Comparison of ENCODE assay signal across 9 cellular contexts in genomic region chr1:16647179-16648176, GRCh38. TPM values are rescaled to one million over a fixed set of nuclear protein-coding genes. Genes with fewer than 3 reads are reported as not detected.
DNase-seq lines count a peak whose midpoint lies in the region; TF ChIP-seq lines count a peak whose summit lies in the region.
"Not testable (repeated sequence)": the region's sequence is repeated elsewhere in the genome, so short reads cannot be mapped to it uniquely, and the experiment has no call there.
"Had no signal": no experiment of that assay in that cellular context is flagged by ENCODE, and none has a peak within 500 bp of the region (broad histone marks: within the 10 kb centered on the region; RNA-seq: fewer than 3 reads in every experiment).

No MANE protein-coding gene starts in this region.

- H3K4me3 ChIP-seq in HUES48 (ENCODE audit: low read depth, low read length) = peak overlapping the region; percentile 55
- H3K4me3 ChIP-seq in ectodermal cell (ENCODE audit: insufficient read depth, low read depth, low read length) = peak overlapping the region; percentile 13
- H3K4me3 ChIP-seq in hepatocyte = not testable (repeated sequence)
- H3K4me3 ChIP-seq in sigmoid colon = peak overlapping the region in 1 of 4 donors; percentile 22
- H3K4me3 ChIP-seq in transverse colon = peak overlapping the region in 1 of 4 donors; percentile 16

- not testable (repeated sequence) for H3K9me3 Mint-ChIP-seq in mesothelial cell of epicardium

- peaks cover 19% of the 10 kb centered on the region for H3K79me2 ChIP-seq in hepatocyte

- H3K36me3 ChIP-seq in HUES48 (ENCODE audit: control insufficient read depth, insufficient read depth, low read length); ectodermal cell (ENCODE audit: control insufficient read depth, insufficient read depth, low read length); hepatocyte (replicated peaks; ENCODE audit: insufficient read depth, low read depth); sigmoid colon; transverse colon: not testable (repeated sequence)

- intact Hi-C loops in sigmoid colon (cut with DNase I); transverse colon (cut with DNase I; ENCODE audit: low total_unique reads): not testable (repeated sequence)

- TF ChIP-seq POLR2A in sigmoid colon (IDR thresholded peaks at IDR 0.05); transverse colon (IDR thresholded peaks at IDR 0.05): not testable (repeated sequence)

- not testable (repeated sequence) for H3K27me3 Mint-ChIP-seq in mesothelial cell of epicardium (ENCODE audit: low read depth)

- H3K27ac ChIP-seq in HUES48 (ENCODE audit: low read depth, low read length); ectodermal cell (ENCODE audit: insufficient read depth, low read depth, low read length, poor library complexity, severe bottlenecking); hepatocyte; sigmoid colon; transverse colon: not testable (repeated sequence)

- not testable (repeated sequence) for H3K9ac ChIP-seq in HUES48 (ENCODE audit: low read depth, low read length)

- H3K4me1 Mint-ChIP-seq in mesothelial cell of epicardium = not testable (repeated sequence)

- H3K27me3 ChIP-seq in HUES48 (ENCODE audit: control insufficient read depth, insufficient read depth, low read length) = peaks cover 33% of the 10 kb centered on the region
- H3K27me3 ChIP-seq in ectodermal cell (ENCODE audit: control insufficient read depth, insufficient read depth, low read length, poor library complexity, severe bottlenecking) = peaks cover 37% of the 10 kb centered on the region
- not testable (repeated sequence) for H3K27me3 ChIP-seq in hepatocyte, transverse colon
- H3K27me3 ChIP-seq in sigmoid colon = peaks cover 0 to 12% (median 0%) of the 10 kb centered on the region in 3 donors

- H3K9me2 ChIP-seq in hepatocyte (replicated peaks; ENCODE audit: insufficient read depth) = not testable (repeated sequence)

- H2AFZ ChIP-seq in hepatocyte = peak overlapping the region; percentile 55

- H4K20me1 ChIP-seq in hepatocyte (ENCODE audit: insufficient read depth, poor library complexity, severe bottlenecking) = not testable (repeated sequence)

- H3K4me3 Mint-ChIP-seq in mesothelial cell of epicardium = peak overlapping the region; percentile 59

- peak; percentile 25 to 32 for DNase-seq in activated CD4-positive, alpha-beta T cell treated with anti-CD3 and anti-CD28 coated beads, Interleukin-2, amount 50 U/mL, for 48 hours
- DNase-seq in activated gamma-delta T cell treated with Interleukin-2 at 50 U/mL for 16 hours (peak; percentile 27), mesothelial cell of epicardium (ENCODE audit: low spot score in 2 of 2, unreplicated experiment in 2 of 2) (peak; percentile 40 to 56), sigmoid colon (peak; percentile 76), transverse colon (peak; percentile 27)
- DNase-seq in hepatocyte (ENCODE audit: low spot score) = not testable (repeated sequence)

- not testable (repeated sequence) for H3K4me1 ChIP-seq in HUES48 (ENCODE audit: control insufficient read depth, insufficient read depth, low read length); ectodermal cell (ENCODE audit: control insufficient read depth, insufficient read depth, low read length)
- H3K4me1 ChIP-seq in hepatocyte (ENCODE audit: insufficient read depth) (peaks cover 20% of the 10 kb centered on the region), sigmoid colon (peaks cover 0 to 29% (median 23%) of the 10 kb centered on the region in 4 donors), transverse colon (peaks cover 21 to 25% (median 22%) of the 10 kb centered on the region in 4 donors)

- TF ChIP-seq EP300 in sigmoid colon (IDR thresholded peaks at IDR 0.05); transverse colon (IDR thresholded peaks at IDR 0.05; ENCODE audit: low read depth): not testable (repeated sequence)

- not testable (repeated sequence) for TF ChIP-seq CTCF in hepatocyte (IDR thresholded peaks at IDR 0.05; ENCODE audit: poor library complexity); mesothelial cell of epicardium (IDR thresholded peaks at IDR 0.05; ENCODE audit: unreplicated experiment); sigmoid colon (IDR thresholded peaks at IDR 0.05); transverse colon (IDR thresholded peaks at IDR 0.05)

- H3K4me2 ChIP-seq in hepatocyte = peak overlapping the region; percentile 79

- H3K9me3 ChIP-seq in HUES48 (ENCODE audit: control insufficient read depth, insufficient read depth, low read length); ectodermal cell (ENCODE audit: control insufficient read depth, low read length); hepatocyte (ENCODE audit: low read depth); sigmoid colon; transverse colon: not testable (repeated sequence)

- not testable (repeated sequence) for H3K36me3 Mint-ChIP-seq in mesothelial cell of epicardium

- in situ Hi-C loops in transverse colon (cut with MboI; ENCODE audit: low pct_ligation_motif_present in 1 of 4, low pct_unique_long_range_greater_than_20kb in 1 of 4, low sequenced_read_pairs in 3 of 4) = not testable (repeated sequence)

- 15% methylated on average over 48 to 53 of the region's 84 CpGs for WGBS in ectodermal cell, 2 experiments
- 15% methylated on average over 58 of the region's 84 CpGs for WGBS in hepatocyte (ENCODE audit: low lambda C conversion rate, missing lambda C conversion rate)
- 8 to 20% methylated on average over 59 of the region's 84 CpGs for WGBS in sigmoid colon, 2 donors
- 22% methylated on average over 44 of the region's 84 CpGs; no CpG with 5 or more reads in 1 of the 2 donors for WGBS in transverse colon (ENCODE audit: low coverage in 1 of 2), 2 donors

- not testable (repeated sequence) for H3K27ac Mint-ChIP-seq in mesothelial cell of epicardium

RNA-seq across cellular contexts. Expression of gene RNU1-3, which starts 19.3 kb away (rescaled TPM):
- polyA plus RNA-seq in ectodermal cell (2013, experiment 1 of 4) = 2,448 TPM
- 3,281 TPM for polyA plus RNA-seq in ectodermal cell (2013, experiment 2 of 4)
- polyA plus RNA-seq in ectodermal cell (2013, experiment 3 of 4) = 16,052 TPM
- polyA plus RNA-seq in ectodermal cell (2013, experiment 4 of 4) = 9,026 TPM
- total RNA-seq in hepatocyte (under 0.01 TPM in 2 replicates), mesothelial cell of epicardium (3,774 to 3,945 TPM (median 3,937 TPM) in 3 replicates), sigmoid colon (under 1 TPM; under 0.01 TPM), transverse colon (under 1 TPM in 3 of 4 donors, not detected in 1; under 0.01 TPM)
- polyA plus RNA-seq in hepatocyte (not detected in 2 replicates), sigmoid colon (not detected)
- total RNA-seq: H4 had no signal

RNA-seq across cellular contexts. Expression of gene NBPF1, which starts 34.1 kb away (rescaled TPM):
- polyA plus RNA-seq in ectodermal cell (2013, experiment 1 of 4) = 33.5 TPM
- polyA plus RNA-seq in ectodermal cell (2013, experiment 2 of 4) = 38.9 TPM
- 31.8 TPM for polyA plus RNA-seq in ectodermal cell (2013, experiment 3 of 4)
- 36.2 TPM for polyA plus RNA-seq in ectodermal cell (2013, experiment 4 of 4)
- total RNA-seq in hepatocyte = 36.4 and 57.1 TPM in 2 replicates
- polyA plus RNA-seq in hepatocyte = 31.7 and 32.1 TPM in 2 replicates
- total RNA-seq in mesothelial cell of epicardium = 74.5 to 86.3 TPM (median 79.1 TPM) in 3 replicates
- 10 to 100 TPM; 30.3 to 80.9 (median 37.2) TPM for total RNA-seq in sigmoid colon
- 10 to 100 TPM; 12.1 to 42.8 (median 21.0) TPM for polyA plus RNA-seq in sigmoid colon
- total RNA-seq in transverse colon = 100 to 1,000 TPM in 3 of 4 donors, 10 to 100 TPM in 1; 70.1 to 178 (median 148) TPM

Comparison
In these comparisons a context has a peak if more than half of its experiments do, and no peak if none do; other contexts are left out.
1. RNA of gene RNU1-3, which starts 19.3 kb away (total RNA-seq): 3,774 to 3,945 TPM in mesothelial cell of epicardium; under 0.01 TPM in hepatocyte, under 0.01 TPM in sigmoid colon and under 0.01 TPM in transverse colon; every median in the first group is over 1,000 times any median in the second.